5 cellular contexts compared by ENCODE assay signal in genomic region chr4:165084787-165085186, GRCh38. TPM values are rescaled to one million over a fixed set of nuclear protein-coding genes. Genes with fewer than 3 reads are reported as not detected.
"Had no signal": no experiment of that assay in that cellular context is flagged by ENCODE, and none has a peak within 500 bp of the region (broad histone marks: within the 10 kb centered on the region; RNA-seq: fewer than 3 reads in every experiment).

No MANE protein-coding gene starts in this region.

RNA-seq across cellular contexts. Expression of gene TRIM75, which starts 31.1 kb away (rescaled TPM):
- total RNA-seq: HepG2, HT-29, HT1080, IMR-90, K562 had no signal

RNA-seq across cellular contexts. Expression of gene TRIM60, which starts 53.0 kb away (rescaled TPM):
- total RNA-seq: HepG2, HT-29, HT1080, IMR-90, K562 had no signal
